20 cellular contexts compared by ENCODE assay signal in genomic region chr14:53758141-53758540, GRCh38.
DNase-seq lines count a peak whose midpoint lies in the region; ATAC-seq and FAIRE-seq lines count a peak whose summit lies in the region.
"Had no signal": no experiment of that assay in that cellular context is flagged by ENCODE, and none has a peak within 500 bp of the region (broad histone marks: within the 10 kb centered on the region; RNA-seq: fewer than 3 reads in every experiment).

No MANE protein-coding gene starts in this region.

- no peak overlapping the region for H4K91ac ChIP-seq in trophoblast cell (ENCODE audit: low read depth, low read length)

- H3K4me1 ChIP-seq in trophoblast cell (ENCODE audit: control insufficient read depth in 1 of 2, insufficient read depth in 2 of 2, low read length in 2 of 2), result no peaks in the 10 kb centered on the region
- H3K4me1 ChIP-seq: A549; BLaER1 treated with 17β-estradiol and CSF1 and Interleukin-3, amounts not matched to agents 10 nM and 100 nM; Caco-2 had no signal

- H3K27me3 ChIP-seq in trophoblast cell (ENCODE audit: insufficient read depth, low read length), result no peaks in the 10 kb centered on the region
- H3K27me3 ChIP-seq: BLaER1 treated with 17β-estradiol and CSF1 and Interleukin-3, amounts not matched to agents 10 nM and 100 nM had no signal

- H2BK120ac ChIP-seq in trophoblast cell (ENCODE audit: insufficient read depth, low read length, poor library complexity), result no peak overlapping the region

- no peak overlapping the region for H2AFZ ChIP-seq in trophoblast cell (ENCODE audit: insufficient read depth, low read length, poor library complexity)

- no peak overlapping the region for H3K23ac ChIP-seq in trophoblast cell (ENCODE audit: low read length)

- no peaks in the 10 kb centered on the region for H3K79me2 ChIP-seq in trophoblast cell (ENCODE audit: control insufficient read depth, insufficient read depth, low read length, poor library complexity)

- no peaks in the 10 kb centered on the region for H3K9me3 ChIP-seq in trophoblast cell (ENCODE audit: insufficient read depth, low read depth, low read length)
- H3K9me3 ChIP-seq: A549 had no signal

- no peak overlapping the region for H3K4me3 ChIP-seq in trophoblast cell (ENCODE audit: low read depth, low read length)
- H3K4me3 ChIP-seq: A549; BLaER1 treated with 17β-estradiol and CSF1 and Interleukin-3, amounts not matched to agents 10 nM and 100 nM had no signal

- no peak overlapping the region for H3K9ac ChIP-seq in trophoblast cell (ENCODE audit: low read length)
- H3K9ac ChIP-seq: BLaER1 treated with 17β-estradiol and CSF1 and Interleukin-3, amounts not matched to agents 10 nM and 100 nM had no signal

- H2BK12ac ChIP-seq in trophoblast cell (ENCODE audit: low read length), result no peak overlapping the region

- H3K4ac ChIP-seq in trophoblast cell (ENCODE audit: low read depth, low read length), result no peak overlapping the region

- FAIRE-seq in HTR-8/SVneo (lab: Jason Lieb, UNC), result peak; percentile 20
- FAIRE-seq: A549, D721Med, GM12892, GM18507 had no signal

- no peak overlapping the region for H2AK5ac ChIP-seq in trophoblast cell (ENCODE audit: low read length)

- no peak overlapping the region for H4K8ac ChIP-seq in trophoblast cell (ENCODE audit: low read depth, low read length)

- H3K18ac ChIP-seq in trophoblast cell (ENCODE audit: low read length), result no peak overlapping the region

- ATAC-seq in GM19351 (IDR thresholded peaks at IDR 0.05; ENCODE audit: unreplicated experiment), result no peak
- ATAC-seq: A549; CD8-positive, alpha-beta T cell had no signal

- DNase-seq in DMS53 (lab: John Stamatoyannopoulos, UW) (peak; percentile 1), DMS53 treated with DMSO at 0.1 percent for 48 hours (lab: John Stamatoyannopoulos, UW; ENCODE audit: unreplicated experiment) (no peak), HTR-8/SVneo (ENCODE audit: insufficient read length, low spot score) (no peak), trophoblast cell (peak; percentile 31 to 54), NCI-H2227 (lab: John Stamatoyannopoulos, UW; ENCODE audit: unreplicated experiment) (no peak)
- DNase-seq: AML-193; Caco-2; Calu3; CD4-positive, alpha-beta T cell; CD8-positive, alpha-beta T cell; DMS79 treated with DMSO at 0.1 percent for 48 hours; GF-D8 had no signal

- H3K4me2 ChIP-seq in trophoblast cell (ENCODE audit: low read length), result no peak overlapping the region
- H3K4me2 ChIP-seq: A549; BLaER1 treated with 17β-estradiol and CSF1 and Interleukin-3, amounts not matched to agents 10 nM and 100 nM had no signal

- no peak overlapping the region for H2BK5ac ChIP-seq in trophoblast cell (ENCODE audit: low read depth, low read length, poor library complexity)

- H3K14ac ChIP-seq in trophoblast cell (ENCODE audit: low read length), result no peak overlapping the region

- no peak overlapping the region for H4K12ac ChIP-seq in trophoblast cell (ENCODE audit: low read depth, low read length)

- no peak overlapping the region for H3K27ac ChIP-seq in trophoblast cell (ENCODE audit: low read depth, low read length)
- H3K27ac ChIP-seq: 22Rv1; A549; BLaER1 treated with 17β-estradiol and CSF1 and Interleukin-3, amounts not matched to agents 10 nM and 100 nM; C4-2B had no signal

- no CpG with 5 or more reads among the region's 2 CpGs for WGBS in trophoblast cell (ENCODE audit: extremely low coverage, insufficient coverage, insufficient read length)

- H3K36me3 ChIP-seq in trophoblast cell (ENCODE audit: control insufficient read depth in 1 of 2, insufficient read depth in 2 of 2, low read length in 2 of 2), result no peaks in the 10 kb centered on the region
- H3K36me3 ChIP-seq: BLaER1 treated with 17β-estradiol and CSF1 and Interleukin-3, amounts not matched to agents 10 nM and 100 nM had no signal

- H3K79me1 ChIP-seq in trophoblast cell (ENCODE audit: low read length), result no peaks in the 10 kb centered on the region

Comparison
In these comparisons a context has a peak if more than half of its experiments do, and no peak if none do; other contexts are left out.
1. DNase-seq: peak in DMS53 (single experiment) and trophoblast cell (2 of 2); none in DMS53 treated with DMSO at 0.1 percent for 48 hours (single experiment), HTR-8/SVneo (single experiment) and NCI-H2227 (single experiment).